1 cellular context compared by ENCODE assay signal in genomic region chr2:216384409-216384808, GRCh38. TPM values are rescaled to one million over a fixed set of nuclear protein-coding genes. Genes with fewer than 3 reads are reported as not detected.
"Had no signal": no experiment of that assay in that cellular context is flagged by ENCODE, and none has a peak within 500 bp of the region (broad histone marks: within the 10 kb centered on the region; RNA-seq: fewer than 3 reads in every experiment).

No MANE protein-coding gene starts in this region.

RNA-seq across cellular contexts. Expression of gene MARCHF4, which starts 12.1 kb away (rescaled TPM):
- total RNA-seq: SJCRH30 had no signal
